ENCODE assay signal across 21 cellular contexts in the genomic region with DNA sequence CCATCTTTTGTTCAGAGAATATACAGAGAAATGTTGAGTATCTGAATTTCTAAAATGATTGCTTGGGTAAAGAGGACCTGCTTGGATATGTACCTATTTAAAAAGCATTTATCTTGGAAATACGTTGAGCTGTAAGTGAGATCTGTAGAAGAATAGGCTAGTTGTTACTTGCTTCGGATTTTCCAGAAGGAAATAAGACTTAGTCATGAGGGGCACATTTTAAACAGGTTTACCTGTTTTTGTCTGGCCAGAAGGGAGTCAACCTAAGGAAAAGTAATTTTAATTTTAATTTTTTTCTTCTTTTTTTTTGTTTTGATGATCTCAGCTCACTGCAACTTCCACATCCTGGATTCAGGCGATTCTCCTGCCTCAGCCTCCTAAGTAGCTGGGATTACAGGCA.
DNase-seq lines count a peak whose midpoint lies in the region; ATAC-seq and TF ChIP-seq lines count a peak whose summit lies in the region.
"Had no signal": no experiment of that assay in that cellular context is flagged by ENCODE, and none has a peak within 500 bp of the region (broad histone marks: within the 10 kb centered on the region; RNA-seq: fewer than 3 reads in every experiment).

No MANE protein-coding gene starts in this region.

- H3K4me3 Mint-ChIP-seq in nephron: no peak overlapping the region
- H3K4me3 Mint-ChIP-seq in CD4-positive, alpha-beta T cell: no peak overlapping the region
- H3K4me3 Mint-ChIP-seq: CD8-positive, alpha-beta memory T cell had no signal

- intact Hi-C loops in A673 (cut with micrococcal nuclease; ENCODE audit: unreplicated experiment): loop anchor here (5.0 kb wide), 1 partner anchor 135 kb away; the partner anchor contains the start of gene PLXDC2
- intact Hi-C loops in CD4-positive, alpha-beta T cell (cut with DNase I, micrococcal nuclease): no loop called here

- H3K4me3 ChIP-seq in A673 (ENCODE audit: low read depth, low read length, poor library complexity, severe bottlenecking) (no peak overlapping the region), SK-N-MC (no peak overlapping the region), H7 (ENCODE audit: insufficient read depth, low read depth, low read length) (no peak overlapping the region)
- H3K4me3 ChIP-seq: A549; BLaER1 treated with 17β-estradiol and CSF1 and Interleukin-3, amounts not matched to agents 10 nM and 100 nM; SJCRH30 had no signal

- no peaks in the 10 kb centered on the region for H3K27me3 Mint-ChIP-seq in nephron (ENCODE audit: low read depth)
- H3K27me3 Mint-ChIP-seq in CD4-positive, alpha-beta T cell: no peaks in the 10 kb centered on the region
- H3K27me3 Mint-ChIP-seq: CD8-positive, alpha-beta memory T cell had no signal

- no peaks in the 10 kb centered on the region for H3K9me3 ChIP-seq in A673 (ENCODE audit: low read depth, low read length, poor library complexity, severe bottlenecking)
- H3K9me3 ChIP-seq in SK-N-MC (ENCODE audit: low read depth, low read length): no peaks in the 10 kb centered on the region
- H3K9me3 ChIP-seq in CD4-positive, alpha-beta T cell (ENCODE audit: control insufficient read depth, low read length): no peaks in the 10 kb centered on the region
- H3K9me3 ChIP-seq: A549, SJCRH30 had no signal

- peaks cover 7% of the 10 kb centered on the region for H3K36me3 Mint-ChIP-seq in nephron (ENCODE audit: low read depth)
- no peaks in the 10 kb centered on the region for H3K36me3 Mint-ChIP-seq in CD4-positive, alpha-beta T cell (ENCODE audit: low read depth)
- H3K36me3 Mint-ChIP-seq: CD8-positive, alpha-beta memory T cell had no signal

- peaks cover 37% of the 10 kb centered on the region for H3K4me1 Mint-ChIP-seq in nephron
- H3K4me1 Mint-ChIP-seq in CD4-positive, alpha-beta T cell (ENCODE audit: low read depth): no peaks in the 10 kb centered on the region
- H3K4me1 Mint-ChIP-seq: CD8-positive, alpha-beta memory T cell had no signal

- DNase-seq in A673 (ENCODE audit: low spot score): no peak
- no peak for DNase-seq in SK-N-MC (ENCODE audit: low read depth, low spot score)
- no peak for DNase-seq in epithelial cell of prostate (ENCODE audit: low read depth, low spot score)
- no peak for DNase-seq in NCI-H1930 (lab: John Stamatoyannopoulos, UW)
- no peak for DNase-seq in CD4-positive, alpha-beta T cell
- no peak for DNase-seq in H7
- DNase-seq: CD8-positive, alpha-beta memory T cell; DMS53; EL; HCEC 1CT; IMR-90; NCI-H1436; NCI-H2029; NCI-H345; NCI-H524 treated with DMSO at 0.1 percent for 48 hours; PC-3; RPMI8226 had no signal

- H3K36me3 ChIP-seq in A673 (ENCODE audit: insufficient read depth, low read length, poor library complexity, severe bottlenecking) (no peaks in the 10 kb centered on the region), SK-N-MC (ENCODE audit: insufficient read depth, low read length) (0 out of 2 replicates have a peak, but pooled peaks cover 9% of the 10 kb centered on the region), H7 (replicated peaks; ENCODE audit: control insufficient read depth, insufficient read depth, low read length) (no peaks in the 10 kb centered on the region)
- H3K36me3 ChIP-seq: BLaER1 treated with 17β-estradiol and CSF1 and Interleukin-3, amounts not matched to agents 10 nM and 100 nM; SJCRH30 had no signal

- peak overlapping the region; percentile 31 for H3K27ac ChIP-seq in A673 (ENCODE audit: low read depth, low read length, poor library complexity, severe bottlenecking)
- H3K27ac ChIP-seq in SK-N-MC: peak overlapping the region; percentile 79
- peak overlapping the region; percentile 40 for H3K27ac ChIP-seq in epithelial cell of prostate
- no peak overlapping the region for H3K27ac ChIP-seq in CD4-positive, alpha-beta T cell (ENCODE audit: low read depth, low read length)
- H3K27ac ChIP-seq: A549; BLaER1 treated with 17β-estradiol and CSF1 and Interleukin-3, amounts not matched to agents 10 nM and 100 nM; SJCRH30 had no signal

- TF ChIP-seq CTCF in A673 (conservative IDR thresholded peaks at IDR 0.05; ENCODE audit: low read depth, low read length) (no peak), nephron (IDR thresholded peaks at IDR 0.05; ENCODE audit: unreplicated experiment in 3 of 3) (no peak)
- TF ChIP-seq CTCF in CD4-positive, alpha-beta T cell (IDR thresholded peaks at IDR 0.05): no peak

- no peak overlapping the region for H3K9ac ChIP-seq in SK-N-MC (ENCODE audit: insufficient read length)
- H3K9ac ChIP-seq: BLaER1 treated with 17β-estradiol and CSF1 and Interleukin-3, amounts not matched to agents 10 nM and 100 nM had no signal

- POLR2A ChIA-PET in A673 (lab: Charles Lee; ENCODE audit: low non-redundant PET): no interaction called here
- POLR2A ChIA-PET in CD4-positive, alpha-beta T cell (lab: Charles Lee): no interaction called here

- BruUV-seq in A673 (replicated peaks; lab: Mats Ljungman, UMichigan): no TSS peak

- peak overlapping the region; percentile 79 to 82 (median 80) for H3K27ac Mint-ChIP-seq in nephron
- H3K27ac Mint-ChIP-seq in CD4-positive, alpha-beta T cell: no peak overlapping the region
- H3K27ac Mint-ChIP-seq: CD8-positive, alpha-beta memory T cell had no signal

- no peak for ATAC-seq in CD4-positive, alpha-beta T cell (ENCODE audit: poor library complexity)
- ATAC-seq: A549, PC-3 had no signal

- peaks cover 46% of the 10 kb centered on the region for H3K4me1 ChIP-seq in A673 (ENCODE audit: insufficient read depth, low read length, poor library complexity, severe bottlenecking)
- H3K4me1 ChIP-seq: A549, SJCRH30 had no signal

- H3K27me3 ChIP-seq in A673 (replicated peaks; ENCODE audit: insufficient read depth, low read depth, low read length, poor library complexity): no peaks in the 10 kb centered on the region
- H3K27me3 ChIP-seq in CD4-positive, alpha-beta T cell (ENCODE audit: control insufficient read depth, insufficient read depth, low read length): no peaks in the 10 kb centered on the region
- H3K27me3 ChIP-seq in H7 (ENCODE audit: control insufficient read depth, insufficient read depth, low read length): no peaks in the 10 kb centered on the region
- H3K27me3 ChIP-seq: BLaER1 treated with 17β-estradiol and CSF1 and Interleukin-3, amounts not matched to agents 10 nM and 100 nM; SJCRH30 had no signal

- peaks cover 6% of the 10 kb centered on the region for H3K9me3 Mint-ChIP-seq in nephron
- H3K9me3 Mint-ChIP-seq in CD4-positive, alpha-beta T cell: peaks cover 3% of the 10 kb centered on the region

- CTCF ChIA-PET in A673 (lab: Charles Lee): no interaction called here
- CTCF ChIA-PET in CD4-positive, alpha-beta T cell (lab: Charles Lee): no interaction called here
